Comparison of ENCODE assay signal across 28 cellular contexts in the genomic region with DNA sequence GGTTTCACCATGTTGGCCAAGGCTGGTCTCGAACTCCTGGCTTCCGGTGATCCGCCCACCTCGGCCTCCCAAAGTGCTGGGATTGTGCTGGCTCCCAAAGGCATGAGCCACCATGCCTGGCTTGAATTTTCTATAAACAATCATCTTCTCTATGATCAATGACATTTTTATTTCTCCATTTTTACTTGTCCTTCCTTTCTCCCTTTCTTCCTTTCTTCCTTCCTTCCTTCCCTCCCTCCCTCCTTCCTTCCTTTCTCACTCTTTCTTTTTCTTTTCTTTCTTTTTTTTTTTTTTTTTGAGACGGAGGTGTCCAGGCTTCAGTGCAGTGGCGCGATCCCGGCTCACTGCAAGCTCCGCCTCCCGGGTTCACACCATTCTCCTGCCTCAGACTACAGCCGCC.
"Had no signal": no experiment of that assay in that cellular context is flagged by ENCODE, and none has a peak within 500 bp of the region (broad histone marks: within the 10 kb centered on the region; RNA-seq: fewer than 3 reads in every experiment).

No MANE protein-coding gene starts in this region.

- H3K4me1 ChIP-seq: stomach, suprapubic skin, testis, thyroid gland, tibial artery, tibial nerve, transverse colon, upper lobe of left lung, upper lobe of right lung, uterus, vagina had no signal

- H3K4me3 ChIP-seq: stomach, suprapubic skin, testis, thoracic aorta, thyroid gland, tibial artery, tibial nerve, transverse colon, upper lobe of left lung, upper lobe of right lung, uterus, vagina had no signal

- H3K27me3 ChIP-seq: stomach, suprapubic skin, testis, thyroid gland, tibial artery, tibial nerve, transverse colon, upper lobe of left lung, upper lobe of right lung, uterus, vagina had no signal

- H3K9me3 Mint-ChIP-seq: stimulated activated effector memory CD8-positive, alpha-beta T cell treated with anti-CD3 and anti-CD28 coated beads, Interleukin-12 subunit alpha, Interleukin-12 subunit beta, amount 100 ng/mL, for 72 hours; stimulated activated memory B cell treated with anti-CD40 and anti-IgM and Interleukin-4, amounts not matched to agents 10 μg/mL and 1 μg/mL and 100 μg/mL, for 72 hours; stimulated activated naive B cell treated with anti-CD40 and anti-IgM and Interleukin-4, amounts not matched to agents 10 μg/mL and 1 μg/mL and 100 μg/mL, for 72 hours; stimulated activated naive CD8-positive, alpha-beta T cell treated with anti-CD3 and anti-CD28 coated beads, Interleukin-15, Interleukin-2, amounts not matched to agents 100 ng/mL and 50 ng/mL, for 24 hours; type B pancreatic cell had no signal

- DNase-seq: stimulated activated CD4-positive, alpha-beta T cell treated with anti-CD3 and anti-CD28 coated beads, Interleukin-2, amount 100 ng/mL, for 48 hours; stimulated activated CD4-positive, alpha-beta T cell treated with anti-CD3 and anti-CD28 coated beads, Interleukin-4, amount 100 ng/mL, for 1 hour; stimulated activated CD4-positive, alpha-beta T cell treated with anti-CD3 and anti-CD28 coated beads, Interleukin-4, amount 100 ng/mL, for 24 hours; stimulated activated CD4-positive, alpha-beta T cell treated with anti-CD3 and anti-CD28 coated beads, Interleukin-4, amount 100 ng/mL, for 4 hours; stimulated activated CD8-positive, alpha-beta memory T cell treated with anti-CD3 and anti-CD28 coated beads, Interleukin-4, amount 100 ng/mL, for 48 hours; stimulated activated naive B cell treated with anti-CD40 and anti-IgM and Interleukin-4, amounts not matched to agents 10 μg/mL and 1 μg/mL and 100 μg/mL, for 72 hours; stimulated activated naive CD4-positive, alpha-beta T cell; stimulated activated naive CD4-positive, alpha-beta T cell treated with Interleukin-2 at 50 U/mL for 16 hours; stimulated activated naive CD8-positive, alpha-beta T cell treated with anti-CD3 and anti-CD28 coated beads, Interleukin-15, amount 100 ng/mL, for 72 hours; stimulated activated naive CD8-positive, alpha-beta T cell treated with anti-CD3 and anti-CD28 coated beads, Interleukin-15, Interleukin-2, amounts not matched to agents 100 U/mL and 50 U/mL, for 24 hours; stomach; substantia nigra; testis; thyroid gland; tibial artery; transverse colon; upper lobe of right lung; uterus had no signal

- H3K27me3 Mint-ChIP-seq: stimulated activated memory B cell treated with anti-CD40 and anti-IgM and Interleukin-4, amounts not matched to agents 10 μg/mL and 1 μg/mL and 100 μg/mL, for 72 hours; stimulated activated naive B cell treated with anti-CD40 and anti-IgM and Interleukin-4, amounts not matched to agents 10 μg/mL and 1 μg/mL and 100 μg/mL, for 72 hours; stimulated activated naive CD8-positive, alpha-beta T cell treated with anti-CD3 and anti-CD28 coated beads, Interleukin-15, Interleukin-2, amounts not matched to agents 100 ng/mL and 50 ng/mL, for 24 hours; type B pancreatic cell had no signal

- H3K4me3 Mint-ChIP-seq: stimulated activated effector memory CD8-positive, alpha-beta T cell treated with anti-CD3 and anti-CD28 coated beads, Interleukin-12 subunit alpha, Interleukin-12 subunit beta, amount 100 ng/mL, for 72 hours; stimulated activated memory B cell treated with anti-CD40 and anti-IgM and Interleukin-4, amounts not matched to agents 10 μg/mL and 1 μg/mL and 100 μg/mL, for 72 hours; stimulated activated naive B cell treated with anti-CD40 and anti-IgM and Interleukin-4, amounts not matched to agents 10 μg/mL and 1 μg/mL and 100 μg/mL, for 72 hours; stimulated activated naive CD8-positive, alpha-beta T cell treated with anti-CD3 and anti-CD28 coated beads, Interleukin-15, amount 100 ng/mL, for 72 hours; stimulated activated naive CD8-positive, alpha-beta T cell treated with anti-CD3 and anti-CD28 coated beads, Interleukin-15, Interleukin-2, amounts not matched to agents 100 ng/mL and 50 ng/mL, for 24 hours; type B pancreatic cell had no signal

- H3K27ac ChIP-seq: stomach, suprapubic skin, testis, thoracic aorta, thyroid gland, tibial artery, tibial nerve, transverse colon, upper lobe of left lung, upper lobe of right lung, uterus, vagina had no signal

- H3K4me1 Mint-ChIP-seq: stimulated activated effector memory CD8-positive, alpha-beta T cell treated with anti-CD3 and anti-CD28 coated beads, Interleukin-12 subunit alpha, Interleukin-12 subunit beta, amount 100 ng/mL, for 72 hours; stimulated activated memory B cell treated with anti-CD40 and anti-IgM and Interleukin-4, amounts not matched to agents 10 μg/mL and 1 μg/mL and 100 μg/mL, for 72 hours; stimulated activated naive B cell treated with anti-CD40 and anti-IgM and Interleukin-4, amounts not matched to agents 10 μg/mL and 1 μg/mL and 100 μg/mL, for 72 hours had no signal

- H3K36me3 Mint-ChIP-seq: stimulated activated effector memory CD8-positive, alpha-beta T cell treated with anti-CD3 and anti-CD28 coated beads, Interleukin-12 subunit alpha, Interleukin-12 subunit beta, amount 100 ng/mL, for 72 hours; type B pancreatic cell had no signal

- H3K9me3 ChIP-seq: stomach, suprapubic skin, testis, thoracic aorta, thyroid gland, tibial artery, tibial nerve, transverse colon, upper lobe of left lung, upper lobe of right lung, uterus, vagina had no signal

- FAIRE-seq: urothelium cell line had no signal

- ATAC-seq: stimulated activated effector memory CD8-positive, alpha-beta T cell treated with anti-CD3 and anti-CD28 coated beads, Interleukin-12 subunit alpha, Interleukin-12 subunit beta, amount 100 ng/mL, for 72 hours; stimulated activated memory B cell treated with anti-CD40 and anti-IgM and Interleukin-4, amounts not matched to agents 10 μg/mL and 1 μg/mL and 100 μg/mL, for 72 hours; stimulated activated naive B cell treated with anti-CD40 and anti-IgM and Interleukin-4, amounts not matched to agents 10 μg/mL and 1 μg/mL and 100 μg/mL, for 72 hours; stimulated activated naive CD8-positive, alpha-beta T cell treated with anti-CD3 and anti-CD28 coated beads, Interleukin-15, amount 100 ng/mL, for 72 hours; stimulated activated naive CD8-positive, alpha-beta T cell treated with anti-CD3 and anti-CD28 coated beads, Interleukin-15, Interleukin-2, amounts not matched to agents 100 U/mL and 50 U/mL, for 24 hours; upper lobe of right lung had no signal

- H3K36me3 ChIP-seq: thyroid gland, transverse colon had no signal

- H3K27ac Mint-ChIP-seq: stimulated activated effector memory CD8-positive, alpha-beta T cell treated with anti-CD3 and anti-CD28 coated beads, Interleukin-12 subunit alpha, Interleukin-12 subunit beta, amount 100 ng/mL, for 72 hours; stimulated activated memory B cell treated with anti-CD40 and anti-IgM and Interleukin-4, amounts not matched to agents 10 μg/mL and 1 μg/mL and 100 μg/mL, for 72 hours; stimulated activated naive B cell treated with anti-CD40 and anti-IgM and Interleukin-4, amounts not matched to agents 10 μg/mL and 1 μg/mL and 100 μg/mL, for 72 hours; stimulated activated naive CD8-positive, alpha-beta T cell treated with anti-CD3 and anti-CD28 coated beads, Interleukin-15, amount 100 ng/mL, for 72 hours; stimulated activated naive CD8-positive, alpha-beta T cell treated with anti-CD3 and anti-CD28 coated beads, Interleukin-15, Interleukin-2, amounts not matched to agents 100 ng/mL and 50 ng/mL, for 24 hours; type B pancreatic cell had no signal
